32 cellular contexts compared by ENCODE assay signal in the genomic region with DNA sequence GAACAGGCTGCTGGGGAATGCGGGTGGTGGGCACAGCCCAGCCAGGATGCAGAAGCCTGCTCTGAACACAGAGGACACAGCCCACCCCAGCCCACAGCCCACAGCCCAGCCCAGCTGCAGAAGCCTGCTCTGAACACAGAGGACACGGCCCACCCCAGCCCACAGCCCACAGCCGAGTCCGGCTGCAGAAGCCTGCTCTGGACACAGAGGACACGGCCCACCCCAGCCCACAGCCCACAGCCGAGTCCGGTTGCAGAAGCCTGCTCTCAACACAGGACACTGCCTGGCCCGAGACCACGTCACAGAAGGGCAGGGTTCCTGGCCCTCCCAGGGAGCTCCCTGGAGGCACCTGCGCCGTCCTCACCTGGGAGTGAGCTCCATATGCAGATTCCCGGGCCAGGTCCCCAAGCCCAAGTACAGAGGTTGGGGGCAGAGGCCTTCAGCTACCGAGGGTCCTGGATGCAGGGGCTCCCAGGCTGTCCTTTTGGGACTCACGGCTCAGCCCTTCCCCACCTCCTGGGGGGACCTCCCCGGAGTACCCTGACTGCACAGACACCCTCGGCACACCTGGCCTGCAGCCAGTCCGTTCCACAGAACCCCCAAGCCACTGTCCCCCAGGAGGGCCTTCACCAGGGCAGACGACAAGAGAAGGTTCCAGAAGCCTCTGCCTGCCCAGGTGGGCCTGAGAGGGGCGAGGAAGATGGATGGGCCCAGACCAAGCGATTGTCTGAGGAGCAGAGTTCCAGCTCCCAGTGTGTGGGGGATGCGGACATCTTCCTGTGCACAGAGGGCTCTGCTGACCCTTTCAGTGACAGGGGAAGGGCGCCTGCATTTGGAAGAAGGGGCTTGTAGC. TPM values are rescaled to one million over a fixed set of nuclear protein-coding genes. Genes with fewer than 3 reads are reported as not detected.
A peak's percentile ranks its signal among the peaks of the same experiment; 100 is the strongest.
DNase-seq lines count a peak whose midpoint lies in the region; ATAC-seq, FAIRE-seq and TF ChIP-seq lines count a peak whose summit lies in the region.
"Had no signal": no experiment of that assay in that cellular context is flagged by ENCODE, and none has a peak within 500 bp of the region (broad histone marks: within the 10 kb centered on the region; RNA-seq: fewer than 3 reads in every experiment).

No MANE protein-coding gene starts in this region.

- H3K27ac ChIP-seq in SK-N-SH (ENCODE audit: low read depth in 2 of 2, low read length in 1 of 2) (no peak overlapping the region), colonic mucosa (no peak overlapping the region), HepG2 (ENCODE audit: extremely low read length, insufficient read depth, low read length) (no peak overlapping the region), MM.1S (ENCODE audit: low read length) (no peak overlapping the region)
- H3K27ac ChIP-seq: gastroesophageal sphincter, Peyer's patch, SJCRH30, VCaP had no signal

- H3K27ac Mint-ChIP-seq in stimulated activated effector memory CD8-positive, alpha-beta T cell treated with anti-CD3 and anti-CD28 coated beads, Interleukin-12 subunit alpha, Interleukin-12 subunit beta, amount 100 ng/mL, for 72 hours = no peak overlapping the region
- H3K27ac Mint-ChIP-seq: activated naive CD8-positive, alpha-beta T cell; CD14-positive monocyte had no signal

- no peaks in the 10 kb centered on the region for H3K9me2 ChIP-seq in SK-N-SH
- H3K9me2 ChIP-seq in MM.1S (replicated peaks; ENCODE audit: insufficient read depth, low read length) = no peaks in the 10 kb centered on the region

- H2AFZ ChIP-seq in SK-N-SH (ENCODE audit: low read depth) (no peak overlapping the region), HepG2 (ENCODE audit: low read length) (no peak overlapping the region), MM.1S (ENCODE audit: low read length) (no peak overlapping the region)

- no peak for TF ChIP-seq EP300 in SK-N-SH (IDR thresholded peaks at IDR 0.05; ENCODE audit: borderline replicate concordance in 1 of 2, low read depth in 1 of 2, low read length in 1 of 2)
- no peak for TF ChIP-seq EP300 in HepG2 (IDR thresholded peaks at IDR 0.05; ENCODE audit: low read depth in 2 of 2, low read length in 2 of 2)
- TF ChIP-seq EP300 in HepG2 (CRISPR knock-in tag; IDR thresholded peaks at IDR 0.05; ENCODE audit: borderline replicate concordance) = no peak

- H3K4me1 ChIP-seq in SK-N-SH (ENCODE audit: control insufficient read depth in 1 of 2, insufficient read depth in 2 of 2, low read depth in 1 of 2, low read length in 1 of 2) = no peaks in the 10 kb centered on the region
- H3K4me1 ChIP-seq in colonic mucosa = no peaks in the 10 kb centered on the region
- H3K4me1 ChIP-seq in HepG2 (ENCODE audit: insufficient read depth, low read length) = no peaks in the 10 kb centered on the region
- no peaks in the 10 kb centered on the region for H3K4me1 ChIP-seq in MM.1S (ENCODE audit: low read length)
- H3K4me1 ChIP-seq: Caco-2, gastroesophageal sphincter, SJCRH30 had no signal

- no peak for FAIRE-seq in HepG2 (lab: Jason Lieb, UNC)
- FAIRE-seq: bronchial epithelial cell, colon had no signal

- in situ Hi-C loops in HepG2 (cut with HindIII; ENCODE audit: extremely low pct_ligation_motif_present, low pct_unique_long_range_greater_than_20kb) = no loop called here

- POLR2A ChIA-PET in SK-N-SH (lab: Yijun Ruan, JAX) (no interaction called here), HepG2 (lab: Yijun Ruan, JAX) (no interaction called here)

- H3K79me2 ChIP-seq in SK-N-SH (ENCODE audit: insufficient read depth) (no peaks in the 10 kb centered on the region), HepG2 (ENCODE audit: insufficient read depth, low read length) (no peaks in the 10 kb centered on the region), MM.1S (ENCODE audit: low read length) (no peaks in the 10 kb centered on the region)

- H4K20me1 ChIP-seq in SK-N-SH (ENCODE audit: insufficient read depth) (no peaks in the 10 kb centered on the region), HepG2 (ENCODE audit: insufficient read depth, low read length) (no peaks in the 10 kb centered on the region), MM.1S (ENCODE audit: insufficient read depth, low read length) (no peaks in the 10 kb centered on the region)

- BruUV-seq in HepG2 (replicated peaks; lab: Mats Ljungman, UMichigan) = no TSS peak

- H3K9me3 Mint-ChIP-seq in stimulated activated effector memory CD8-positive, alpha-beta T cell treated with anti-CD3 and anti-CD28 coated beads, Interleukin-12 subunit alpha, Interleukin-12 subunit beta, amount 100 ng/mL, for 72 hours = peaks cover 4% of the 10 kb centered on the region

- DNase-seq in SK-N-SH (no peak), colonic mucosa (no peak), HepG2 (ENCODE audit: low spot score) (no peak), Ammon's horn (ENCODE audit: low spot score) (no peak), glomerular visceral epithelial cell (ENCODE audit: extremely low spot score) (no peak), MM.1S (no peak)
- no peak for DNase-seq in stimulated activated effector memory CD8-positive, alpha-beta T cell treated with anti-CD3 and anti-CD28 coated beads, Interleukin-12 subunit alpha, Interleukin-12 subunit beta, amount 100 ng/mL, for 72 hours (ENCODE audit: low spot score in 2 of 2)
- DNase-seq: activated CD4-positive, alpha-beta T cell treated with anti-CD3 and anti-CD28 coated beads for 4 hours; effector CD4-positive, alpha-beta T cell; hypothalamus; NCI-H1048; NCI-H1694 treated with DMSO at 0.1 percent for 48 hours; NCI-H446 treated with DMSO at 0.1 percent for 48 hours; NCI-H774; stimulated activated CD4-positive, alpha-beta T cell treated with anti-CD3 and anti-CD28 coated beads, Interleukin-2, amount 100 ng/mL, for 48 hours; T1000 had no signal

- no peak for TF ChIP-seq RAD21 in SK-N-SH (IDR thresholded peaks at IDR 0.05; ENCODE audit: low read length)
- no peak for TF ChIP-seq RAD21 in HepG2 (CRISPR knock-in tag; IDR thresholded peaks at IDR 0.05)

- intact Hi-C loops in colonic mucosa (cut with DNase I) = no loop called here
- intact Hi-C loops in HepG2 (cut with micrococcal nuclease; ENCODE audit: unreplicated experiment) = no loop called here

- H3K4me3 ChIP-seq in SK-N-SH (ENCODE audit: low read depth in 2 of 2, low read length in 1 of 2) (no peak overlapping the region), colonic mucosa (no peak overlapping the region), HepG2 (replicated peaks in 1 of 3; ENCODE audit: insufficient read depth in 1 of 3, low read depth in 2 of 3, low read length in 3 of 3) (no peak overlapping the region), MM.1S (ENCODE audit: low read length) (no peak overlapping the region)
- H3K4me3 ChIP-seq: gastroesophageal sphincter, Peyer's patch, SJCRH30 had no signal

- no peaks in the 10 kb centered on the region for H3K36me3 ChIP-seq in SK-N-SH (replicated peaks in 1 of 2; ENCODE audit: control insufficient read depth in 1 of 2, insufficient read depth in 2 of 2, low read length in 1 of 2)
- H3K36me3 ChIP-seq in colonic mucosa = no peaks in the 10 kb centered on the region
- no peaks in the 10 kb centered on the region for H3K36me3 ChIP-seq in HepG2 (replicated peaks in 1 of 2; ENCODE audit: control insufficient read depth in 1 of 2, insufficient read depth in 2 of 2, low read length in 2 of 2)
- H3K36me3 ChIP-seq in MM.1S (replicated peaks; ENCODE audit: insufficient read depth, low read length) = no peaks in the 10 kb centered on the region
- H3K36me3 ChIP-seq: SJCRH30 had no signal

- peaks cover 5% of the 10 kb centered on the region for H3K36me3 Mint-ChIP-seq in stimulated activated effector memory CD8-positive, alpha-beta T cell treated with anti-CD3 and anti-CD28 coated beads, Interleukin-12 subunit alpha, Interleukin-12 subunit beta, amount 100 ng/mL, for 72 hours
- H3K36me3 Mint-ChIP-seq: activated naive CD8-positive, alpha-beta T cell; naive thymus-derived CD8-positive, alpha-beta T cell had no signal

- H3K4me1 Mint-ChIP-seq in stimulated activated effector memory CD8-positive, alpha-beta T cell treated with anti-CD3 and anti-CD28 coated beads, Interleukin-12 subunit alpha, Interleukin-12 subunit beta, amount 100 ng/mL, for 72 hours = peaks cover 23% of the 10 kb centered on the region

- H3K4me3 Mint-ChIP-seq in stimulated activated effector memory CD8-positive, alpha-beta T cell treated with anti-CD3 and anti-CD28 coated beads, Interleukin-12 subunit alpha, Interleukin-12 subunit beta, amount 100 ng/mL, for 72 hours = no peak overlapping the region
- H3K4me3 Mint-ChIP-seq: activated naive CD8-positive, alpha-beta T cell; CD14-positive monocyte; naive thymus-derived CD8-positive, alpha-beta T cell had no signal

- ATAC-seq in SK-N-SH treated with all-trans-retinoic acid at 6 μM for 48 hours (peak; percentile 20), HepG2 (peak; percentile 22)
- peak; percentile 29 for ATAC-seq in stimulated activated effector memory CD8-positive, alpha-beta T cell treated with anti-CD3 and anti-CD28 coated beads, Interleukin-12 subunit alpha, Interleukin-12 subunit beta, amount 100 ng/mL, for 72 hours
- ATAC-seq: gastroesophageal sphincter; naive thymus-derived CD8-positive, alpha-beta T cell had no signal

- CTCF ChIA-PET in SK-N-SH (lab: Yijun Ruan, JAX) (interaction anchor here (0.7 to 5.4 kb wide), 19 partner anchors 11 to 212 kb away, joined by 3 to 51 read pairs (median 5); partner anchors contain the start of gene FAM20C), HepG2 (lab: Yijun Ruan, JAX; ENCODE audit: low intra/inter-chr PET ratio, low total read pairs) (no interaction called here)

- H3K9ac ChIP-seq in SK-N-SH = no peak overlapping the region
- H3K9ac ChIP-seq in colonic mucosa (ENCODE audit: low read depth in 2 of 2, low read length in 2 of 2) = peak overlapping the region; percentile 1 to 34
- no peak overlapping the region for H3K9ac ChIP-seq in HepG2 (ENCODE audit: insufficient read depth, low read depth, low read length)
- H3K9ac ChIP-seq in MM.1S (ENCODE audit: low read length) = no peak overlapping the region

- no peak for TF ChIP-seq POLR2A in HepG2 (IDR thresholded peaks at IDR 0.05; ENCODE audit: insufficient read depth in 1 of 2, low read depth in 2 of 2, low read length in 2 of 2)

- peaks cover 14% of the 10 kb centered on the region for H3F3A ChIP-seq in SK-N-SH (replicated peaks; ENCODE audit: insufficient read depth)
- no peaks in the 10 kb centered on the region for H3F3A ChIP-seq in MM.1S (ENCODE audit: insufficient read depth, low read length)

- 67% methylated on average over 6 of the region's 22 CpGs for WGBS in SK-N-SH (ENCODE audit: low lambda C conversion rate)
- 46% methylated on average over 9 of the region's 22 CpGs for WGBS in HepG2 (ENCODE audit: low lambda C conversion rate)

- H3K4me2 ChIP-seq in SK-N-SH (no peak overlapping the region), HepG2 (ENCODE audit: low read depth, low read length) (no peak overlapping the region), MM.1S (ENCODE audit: low read depth, low read length) (no peak overlapping the region)

- H3K27me3 ChIP-seq in SK-N-SH (ENCODE audit: insufficient read depth) = peaks cover 25% of the 10 kb centered on the region; the same call in 1 of the 2 replicates
- H3K27me3 ChIP-seq in colonic mucosa = no peaks in the 10 kb centered on the region
- no peaks in the 10 kb centered on the region; a peak in 2 of 5 replicates for H3K27me3 ChIP-seq in HepG2 (ENCODE audit: control insufficient read depth in 1 of 2, insufficient read depth in 2 of 2, low read length in 2 of 2)
- no peaks in the 10 kb centered on the region for H3K27me3 ChIP-seq in MM.1S (replicated peaks; ENCODE audit: insufficient read depth, low read length)
- H3K27me3 ChIP-seq: Peyer's patch, SJCRH30 had no signal

- no peak for TF ChIP-seq CTCF in SK-N-SH (IDR thresholded peaks at IDR 0.05)
- no peak for TF ChIP-seq CTCF in colonic mucosa (IDR thresholded peaks at IDR 0.05)
- no peak for TF ChIP-seq CTCF in HepG2 (CRISPR knock-in tag; IDR thresholded peaks at IDR 0.05)
- TF ChIP-seq CTCF in MM.1S (IDR thresholded peaks at IDR 0.05; ENCODE audit: low read length) = no peak

- 0 out of 2 replicates have a peak, but pooled peaks cover 6% of the 10 kb centered on the region for H3K9me3 ChIP-seq in SK-N-SH
- H3K9me3 ChIP-seq in colonic mucosa = no peaks in the 10 kb centered on the region
- H3K9me3 ChIP-seq in HepG2 (ENCODE audit: low read length) = peaks cover 16% of the 10 kb centered on the region
- no peaks in the 10 kb centered on the region for H3K9me3 ChIP-seq in MM.1S (replicated peaks; ENCODE audit: insufficient read depth, low read length)
- H3K9me3 ChIP-seq: SJCRH30 had no signal

RNA-seq across cellular contexts. Expression of gene FOXL3, which starts 23.7 kb away (rescaled TPM):
- not detected in 2 replicates for polyA plus RNA-seq in SK-N-SH (2012; rRNA removed)
- not detected in 2 replicates for polyA plus RNA-seq in SK-N-SH (2012; cell fraction: cytosol; rRNA removed)
- polyA plus RNA-seq in SK-N-SH (2012; cell fraction: nucleus; rRNA removed) = not detected in 2 replicates
- under 1 TPM in 1 of 2 donors, not detected in 1; 0.79 TPM for total RNA-seq in colonic mucosa
- not detected in 2 replicates for total RNA-seq in HepG2 (2016; rRNA removed; fragmentation: Illumina TruSeq; extraction: Trizol)
- total RNA-seq in HepG2 (2016; cell fraction: cytosol; rRNA removed; fragmentation: Illumina TruSeq; extraction: Trizol; ENCODE audit: low read depth) = not detected in 2 replicates
- not detected in 2 replicates for total RNA-seq in HepG2 (2016; cell fraction: insoluble cytoplasmic fraction; rRNA removed; fragmentation: Illumina TruSeq; extraction: Trizol)
- not detected in 2 replicates for total RNA-seq in HepG2 (2016; cell fraction: membrane; rRNA removed; fragmentation: Illumina TruSeq; extraction: Trizol)
- total RNA-seq in HepG2 (2016; cell fraction: nucleus; rRNA removed; fragmentation: Illumina TruSeq; extraction: Trizol) = not detected in 2 replicates
- not detected in 2 replicates for polyA plus RNA-seq in HepG2 (2011; rRNA removed)
- polyA plus RNA-seq in HepG2 (2011; cell fraction: cytosol; rRNA removed) = not detected in 2 replicates
- not detected in 2 replicates for polyA plus RNA-seq in HepG2 (2011; cell fraction: nucleus; rRNA removed)
- not detected in 2 replicates for polyA plus RNA-seq in HepG2 (2012)
- not detected in 2 replicates for polyA plus RNA-seq in HepG2 (2016; cell fraction: cytosol; fragmentation: Illumina TruSeq; extraction: Trizol; ENCODE audit: low read depth)
- not detected in 2 replicates for polyA plus RNA-seq in HepG2 (2016; cell fraction: insoluble cytoplasmic fraction; fragmentation: Illumina TruSeq; extraction: Trizol; ENCODE audit: low read depth)
- not detected in 2 replicates for polyA plus RNA-seq in HepG2 (2016; cell fraction: membrane; fragmentation: Illumina TruSeq; extraction: Trizol; ENCODE audit: low read depth)
- polyA plus RNA-seq in HepG2 (2016; cell fraction: nucleus; fragmentation: Illumina TruSeq; extraction: Trizol; ENCODE audit: insufficient read depth, low read depth) = not detected in 2 replicates
- polyA minus RNA-seq in HepG2 (2011; rRNA and poly(A)+ RNA removed; ENCODE audit: low replicate concordance) = not detected in 2 replicates
- polyA minus RNA-seq in HepG2 (2011; cell fraction: cytosol; rRNA and poly(A)+ RNA removed) = not detected in 2 replicates
- polyA minus RNA-seq in HepG2 (2011; cell fraction: nucleus; rRNA and poly(A)+ RNA removed) = not detected in 2 replicates
- total RNA-seq: activated CD8-positive, alpha-beta memory T cell treated with anti-CD3 and anti-CD28 coated beads for 36 hours; bronchial epithelial cell; Caco-2; G401; gastroesophageal sphincter; lower leg skin; naive thymus-derived CD8-positive, alpha-beta T cell; omental fat pad; Peyer's patch; renal cortical epithelial cell; SJCRH30 had no signal
- polyA plus RNA-seq: CD14-positive monocyte; naive thymus-derived CD8-positive, alpha-beta T cell had no signal

Comparison
In these comparisons a context has a peak if more than half of its experiments do, and no peak if none do; other contexts are left out.
1. H3K9ac ChIP-seq: peak in colonic mucosa (2 of 2); none in SK-N-SH (single experiment), HepG2 (single experiment) and MM.1S (single experiment).
2. Peak in every context shown above with its lines, with median percentiles within 50 percentile points of each other: ATAC-seq.